2 cellular contexts compared by ENCODE assay signal in the genomic region with DNA sequence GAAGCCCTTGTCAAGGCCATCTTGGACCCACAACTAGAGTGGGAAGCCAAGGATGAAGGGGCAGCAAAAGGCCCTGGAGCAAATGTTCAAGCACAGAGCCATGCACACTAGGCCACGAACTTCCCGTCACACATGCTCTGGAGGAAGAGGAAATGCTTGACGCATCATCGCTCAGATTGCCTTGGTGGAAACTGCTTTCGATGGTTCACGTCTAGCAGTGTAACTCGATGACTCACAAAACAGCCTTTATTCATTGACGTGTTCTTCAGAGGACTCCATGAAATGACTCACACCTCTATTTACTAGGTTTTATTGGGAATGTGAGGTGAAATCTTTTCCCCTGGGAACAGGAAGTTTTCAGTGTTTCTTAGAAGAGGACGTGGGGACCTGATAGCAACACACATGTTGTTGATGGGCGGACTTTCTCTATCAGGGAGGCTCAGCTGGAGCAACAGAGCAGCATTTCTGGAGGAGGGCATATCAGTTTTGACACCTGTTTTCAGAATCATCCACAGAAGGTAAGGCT.
TF ChIP-seq lines count a peak whose summit lies in the region.

No MANE protein-coding gene starts in this region.

TF ChIP-seq in liver, 16 proteins besides CTCF, POLR2A, EP300 and RAD21 (continued from another document):
- TF ChIP-seq, protein P1, sequence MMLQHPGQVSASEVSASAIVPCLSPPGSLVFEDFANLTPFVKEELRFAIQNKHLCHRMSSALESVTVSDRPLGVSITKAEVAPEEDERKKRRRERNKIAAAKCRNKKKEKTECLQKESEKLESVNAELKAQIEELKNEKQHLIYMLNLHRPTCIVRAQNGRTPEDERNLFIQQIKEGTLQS (IDR thresholded peaks at IDR 0.05) = no peak
- TF ChIP-seq EGR1 (IDR thresholded peaks at IDR 0.05; ENCODE audit: low read depth in 2 of 2) (no peak), HNF4G (IDR thresholded peaks at IDR 0.05) (no peak), TAF1 (conservative IDR thresholded peaks at IDR 0.05) (no peak), GABPA (IDR thresholded peaks at IDR 0.05 in 1 of 2, conservative IDR thresholded peaks at IDR 0.05 in 1 of 2) (peak in 1 of 2 donors; percentile 4)

TF ChIP-seq in GM23338, 12 proteins besides CTCF, POLR2A, EP300 and RAD21 (continued from another document):
- TF ChIP-seq, protein P2, sequence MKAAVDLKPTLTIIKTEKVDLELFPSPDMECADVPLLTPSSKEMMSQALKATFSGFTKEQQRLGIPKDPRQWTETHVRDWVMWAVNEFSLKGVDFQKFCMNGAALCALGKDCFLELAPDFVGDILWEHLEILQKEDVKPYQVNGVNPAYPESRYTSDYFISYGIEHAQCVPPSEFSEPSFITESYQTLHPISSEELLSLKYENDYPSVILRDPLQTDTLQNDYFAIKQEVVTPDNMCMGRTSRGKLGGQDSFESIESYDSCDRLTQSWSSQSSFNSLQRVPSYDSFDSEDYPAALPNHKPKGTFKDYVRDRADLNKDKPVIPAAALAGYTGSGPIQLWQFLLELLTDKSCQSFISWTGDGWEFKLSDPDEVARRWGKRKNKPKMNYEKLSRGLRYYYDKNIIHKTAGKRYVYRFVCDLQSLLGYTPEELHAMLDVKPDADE (IDR thresholded peaks at IDR 0.05) = no peak
- TF ChIP-seq EZH2 (IDR thresholded peaks at IDR 0.05; ENCODE audit: low read depth, unreplicated experiment) (no peak), NANOG (IDR thresholded peaks at IDR 0.05; ENCODE audit: borderline replicate concordance) (no peak), ZNF114 (CRISPR knock-in tag; IDR thresholded peaks at IDR 0.05) (no peak)
- TF ChIP-seq, protein P3, sequence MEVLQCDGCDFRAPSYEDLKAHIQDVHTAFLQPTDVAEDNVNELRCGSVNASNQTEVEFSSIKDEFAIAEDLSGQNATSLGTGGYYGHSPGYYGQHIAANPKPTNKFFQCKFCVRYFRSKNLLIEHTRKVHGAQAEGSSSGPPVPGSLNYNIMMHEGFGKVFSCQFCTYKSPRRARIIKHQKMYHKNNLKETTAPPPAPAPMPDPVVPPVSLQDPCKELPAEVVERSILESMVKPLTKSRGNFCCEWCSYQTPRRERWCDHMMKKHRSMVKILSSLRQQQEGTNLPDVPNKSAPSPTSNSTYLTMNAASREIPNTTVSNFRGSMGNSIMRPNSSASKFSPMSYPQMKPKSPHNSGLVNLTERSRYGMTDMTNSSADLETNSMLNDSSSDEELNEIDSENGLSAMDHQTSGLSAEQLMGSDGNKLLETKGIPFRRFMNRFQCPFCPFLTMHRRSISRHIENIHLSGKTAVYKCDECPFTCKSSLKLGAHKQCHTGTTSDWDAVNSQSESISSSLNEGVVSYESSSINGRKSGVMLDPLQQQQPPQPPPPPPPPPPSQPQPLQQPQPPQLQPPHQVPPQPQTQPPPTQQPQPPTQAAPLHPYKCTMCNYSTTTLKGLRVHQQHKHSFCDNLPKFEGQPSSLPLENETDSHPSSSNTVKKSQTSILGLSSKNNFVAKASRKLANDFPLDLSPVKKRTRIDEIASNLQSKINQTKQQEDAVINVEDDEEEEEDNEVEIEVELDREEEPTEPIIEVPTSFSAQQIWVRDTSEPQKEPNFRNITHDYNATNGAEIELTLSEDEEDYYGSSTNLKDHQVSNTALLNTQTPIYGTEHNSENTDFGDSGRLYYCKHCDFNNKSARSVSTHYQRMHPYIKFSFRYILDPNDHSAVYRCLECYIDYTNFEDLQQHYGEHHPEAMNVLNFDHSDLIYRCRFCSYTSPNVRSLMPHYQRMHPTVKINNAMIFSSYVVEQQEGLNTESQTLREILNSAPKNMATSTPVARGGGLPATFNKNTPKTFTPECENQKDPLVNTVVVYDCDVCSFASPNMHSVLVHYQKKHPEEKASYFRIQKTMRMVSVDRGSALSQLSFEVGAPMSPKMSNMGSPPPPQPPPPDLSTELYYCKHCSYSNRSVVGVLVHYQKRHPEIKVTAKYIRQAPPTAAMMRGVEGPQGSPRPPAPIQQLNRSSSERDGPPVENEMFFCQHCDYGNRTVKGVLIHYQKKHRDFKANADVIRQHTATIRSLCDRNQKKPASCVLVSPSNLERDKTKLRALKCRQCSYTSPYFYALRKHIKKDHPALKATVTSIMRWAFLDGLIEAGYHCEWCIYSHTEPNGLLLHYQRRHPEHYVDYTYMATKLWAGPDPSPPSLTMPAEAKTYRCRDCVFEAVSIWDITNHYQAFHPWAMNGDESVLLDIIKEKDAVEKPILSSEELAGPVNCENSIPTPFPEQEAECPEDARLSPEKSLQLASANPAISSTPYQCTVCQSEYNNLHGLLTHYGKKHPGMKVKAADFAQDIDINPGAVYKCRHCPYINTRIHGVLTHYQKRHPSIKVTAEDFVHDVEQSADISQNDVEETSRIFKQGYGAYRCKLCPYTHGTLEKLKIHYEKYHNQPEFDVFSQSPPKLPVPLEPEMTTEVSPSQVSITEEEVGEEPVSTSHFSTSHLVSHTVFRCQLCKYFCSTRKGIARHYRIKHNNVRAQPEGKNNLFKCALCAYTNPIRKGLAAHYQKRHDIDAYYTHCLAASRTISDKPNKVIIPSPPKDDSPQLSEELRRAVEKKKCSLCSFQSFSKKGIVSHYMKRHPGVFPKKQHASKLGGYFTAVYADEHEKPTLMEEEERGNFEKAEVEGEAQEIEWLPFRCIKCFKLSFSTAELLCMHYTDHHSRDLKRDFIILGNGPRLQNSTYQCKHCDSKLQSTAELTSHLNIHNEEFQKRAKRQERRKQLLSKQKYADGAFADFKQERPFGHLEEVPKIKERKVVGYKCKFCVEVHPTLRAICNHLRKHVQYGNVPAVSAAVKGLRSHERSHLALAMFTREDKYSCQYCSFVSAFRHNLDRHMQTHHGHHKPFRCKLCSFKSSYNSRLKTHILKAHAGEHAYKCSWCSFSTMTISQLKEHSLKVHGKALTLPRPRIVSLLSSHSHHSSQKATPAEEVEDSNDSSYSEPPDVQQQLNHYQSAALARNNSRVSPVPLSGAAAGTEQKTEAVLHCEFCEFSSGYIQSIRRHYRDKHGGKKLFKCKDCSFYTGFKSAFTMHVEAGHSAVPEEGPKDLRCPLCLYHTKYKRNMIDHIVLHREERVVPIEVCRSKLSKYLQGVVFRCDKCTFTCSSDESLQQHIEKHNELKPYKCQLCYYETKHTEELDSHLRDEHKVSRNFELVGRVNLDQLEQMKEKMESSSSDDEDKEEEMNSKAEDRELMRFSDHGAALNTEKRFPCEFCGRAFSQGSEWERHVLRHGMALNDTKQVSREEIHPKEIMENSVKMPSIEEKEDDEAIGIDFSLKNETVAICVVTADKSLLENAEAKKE (CRISPR knock-in tag; IDR thresholded peaks at IDR 0.05) = no peak
